In genomic region chr11:554428-554823, GRCh38 we compare ENCODE assay signal across 8 cellular contexts. TPM values are rescaled to one million over a fixed set of nuclear protein-coding genes. Genes with fewer than 3 reads are reported as not detected.
DNase-seq lines count a peak whose midpoint lies in the region; ATAC-seq and TF ChIP-seq lines count a peak whose summit lies in the region.
"Had no signal": no experiment of that assay in that cellular context is flagged by ENCODE, and none has a peak within 500 bp of the region (broad histone marks: within the 10 kb centered on the region; RNA-seq: fewer than 3 reads in every experiment).

No MANE protein-coding gene starts in this region.

- H3K4me3 ChIP-seq in GM12864 (ENCODE audit: low read depth, low read length) (peak overlapping the region; percentile 46), Panc1 (ENCODE audit: low read depth in 2 of 2, low read length in 2 of 2) (peak overlapping the region; percentile 38 to 53), esophagus muscularis mucosa (peak overlapping the region; percentile 34 to 52 (median 39)), sigmoid colon (peak overlapping the region in 3 of 4 donors; percentile 19 to 27 (median 20))

- ATAC-seq in Panc1 (peak; percentile 25), HG03342 (IDR thresholded peaks at IDR 0.05; ENCODE audit: unreplicated experiment) (no peak)

- no peaks in the 10 kb centered on the region for H3K9me3 ChIP-seq in Panc1 (ENCODE audit: control insufficient read depth, insufficient read depth, low read depth, low read length)
- H3K9me3 ChIP-seq in esophagus muscularis mucosa = no peaks in the 10 kb centered on the region
- no peaks in the 10 kb centered on the region for H3K9me3 ChIP-seq in sigmoid colon
- H3K9me3 ChIP-seq: transverse colon had no signal

- H3K27me3 ChIP-seq in Panc1 (ENCODE audit: control insufficient read depth, insufficient read depth, low read length) = no peaks in the 10 kb centered on the region
- H3K27me3 ChIP-seq in esophagus muscularis mucosa = peaks cover 19 to 100% (median 50%) of the 10 kb centered on the region in 4 donors
- H3K27me3 ChIP-seq in sigmoid colon = peaks cover 45 to 94% (median 88%) of the 10 kb centered on the region in 3 donors

- in situ Hi-C loops in Panc1 (cut with HindIII; ENCODE audit: low pct_unique_long_range_greater_than_20kb, low sequenced_read_pairs) = no loop called here

- CTCF ChIA-PET in Panc1 (lab: Charles Lee) = interaction anchor here (0.6 to 1.4 kb wide), 7 partner anchors 21 to 169 kb away, joined by 3 to 10 read pairs (median 3); no protein-coding TSS in a partner anchor

- intact Hi-C loops in Panc1 (cut with micrococcal nuclease; ENCODE audit: unreplicated experiment) (loop anchor here (10.0 kb wide), 1 partner anchor 170 kb away; no protein-coding TSS in a partner anchor), esophagus muscularis mucosa (cut with DNase I) (no loop called here), sigmoid colon (cut with DNase I) (loop anchor here (2.0 kb wide), 1 partner anchor 168 kb away; no protein-coding TSS in a partner anchor)

- WGBS in esophagus muscularis mucosa = 23% methylated on average over 13 of the region's 21 CpGs
- WGBS in sigmoid colon, 2 donors = 9 to 37% methylated on average over 21 of the region's 21 CpGs

- TF ChIP-seq CTCF in GM12864 (IDR thresholded peaks at IDR 0.05; ENCODE audit: low read depth, low read length, missing control alignments) (no peak), Panc1 (IDR thresholded peaks at IDR 0.05) (no peak), esophagus muscularis mucosa (IDR thresholded peaks at IDR 0.05) (no peak), sigmoid colon (IDR thresholded peaks at IDR 0.05) (no peak)

- DNase-seq in GM12864 (ENCODE audit: low read depth) (no peak), Panc1 (ENCODE audit: low read depth, low spot score) (no peak), esophagus muscularis mucosa (ENCODE audit: extremely low spot score) (no peak), sigmoid colon (no peak), erythroblast (lab: John Stamatoyannopoulos, UW) (no peak), UCSD-AML1 (lab: John Stamatoyannopoulos, UW; ENCODE audit: unreplicated experiment) (no peak)

- POLR2A ChIA-PET in Panc1 (lab: Charles Lee) = no interaction called here

- BruUV-seq in Panc1 (replicated peaks; lab: Mats Ljungman, UMichigan) = no TSS peak

- H3K4me1 ChIP-seq in Panc1 (ENCODE audit: control insufficient read depth, insufficient read depth, low read length) (peaks cover 20% of the 10 kb centered on the region), esophagus muscularis mucosa (peaks cover 17 to 25% (median 23%) of the 10 kb centered on the region in 4 donors), sigmoid colon (peaks cover 0 to 21% (median 17%) of the 10 kb centered on the region in 4 donors)

- no peaks in the 10 kb centered on the region for H3K36me3 ChIP-seq in Panc1 (ENCODE audit: control insufficient read depth, insufficient read depth, low read length)
- no peaks in the 10 kb centered on the region for H3K36me3 ChIP-seq in esophagus muscularis mucosa
- no peaks in the 10 kb centered on the region for H3K36me3 ChIP-seq in sigmoid colon
- H3K36me3 ChIP-seq: transverse colon had no signal

- H3K27ac ChIP-seq in Panc1 (ENCODE audit: low read length) (peak overlapping the region; percentile 66), esophagus muscularis mucosa (replicated peaks in 1 of 4) (no peak overlapping the region), sigmoid colon (no peak overlapping the region)

- TF ChIP-seq POLR2A in esophagus muscularis mucosa (IDR thresholded peaks at IDR 0.05; ENCODE audit: low read depth) (no peak), sigmoid colon (IDR thresholded peaks at IDR 0.05) (no peak), erythroblast (IDR thresholded peaks at IDR 0.05; ENCODE audit: low read length) (no peak)

- TF ChIP-seq EP300 in esophagus muscularis mucosa (IDR thresholded peaks at IDR 0.05) (no peak), sigmoid colon (IDR thresholded peaks at IDR 0.05) (no peak)

RNA-seq across cellular contexts. Expression of gene LMNTD2, which starts 6.1 kb away (rescaled TPM):
- total RNA-seq in Panc1 (2021; ENCODE audit: unreplicated experiment) = 21.8 TPM
- 44.2 TPM for polyA plus RNA-seq in Panc1 (2012; ENCODE audit: insufficient read length)
- total RNA-seq in esophagus muscularis mucosa = 1 to 10 TPM in 3 of 4 donors, under 1 TPM in 1; 0.52 to 3.1 (median 1.7) TPM
- total RNA-seq in sigmoid colon = 1 to 10 TPM in 1 of 4 donors, under 1 TPM in 2, not detected in 1; 0.66 to 1.4 (median 0.68) TPM
- polyA plus RNA-seq in sigmoid colon = 1 to 10 TPM; 1.2 to 6.3 (median 3.5) TPM

RNA-seq across cellular contexts. Expression of gene RASSF7, which starts 6.3 kb away (rescaled TPM):
- 81.8 TPM for total RNA-seq in Panc1 (2021; ENCODE audit: unreplicated experiment)
- polyA plus RNA-seq in Panc1 (2012; ENCODE audit: insufficient read length) = 144 TPM
- 10 to 100 TPM in 3 of 4 donors, 1 to 10 TPM in 1; 2.9 to 24.4 (median 13.7) TPM for total RNA-seq in esophagus muscularis mucosa
- total RNA-seq in sigmoid colon = 1 to 10 TPM; 3.0 to 5.4 (median 3.8) TPM
- polyA plus RNA-seq in sigmoid colon = 100 to 1,000 TPM in 1 of 3 donors, 10 to 100 TPM in 2; 72.4 to 122 (median 94.9) TPM

RNA-seq across cellular contexts. Expression of gene LRRC56, which starts 17.1 kb away (rescaled TPM):
- 9.8 TPM for total RNA-seq in Panc1 (2021; ENCODE audit: unreplicated experiment)
- polyA plus RNA-seq in Panc1 (2012; ENCODE audit: insufficient read length) = 13.3 TPM
- total RNA-seq in esophagus muscularis mucosa = under 1 TPM in 2 of 4 donors, not detected in 2; 0.19 to 0.33 TPM
- total RNA-seq in sigmoid colon = under 1 TPM in 1 of 4 donors, not detected in 3; 0.14 TPM
- polyA plus RNA-seq in sigmoid colon = 1 to 10 TPM; 2.4 to 5.9 (median 5.8) TPM

RNA-seq across cellular contexts. Expression of gene HRAS, which starts 19.1 kb away (rescaled TPM):
- total RNA-seq in Panc1 (2021; ENCODE audit: unreplicated experiment) (175 TPM), esophagus muscularis mucosa (10 to 100 TPM; 45.7 to 85.2 (median 61.7) TPM), sigmoid colon (10 to 100 TPM; 27.8 to 59.3 (median 32.8) TPM)
- 310 TPM for polyA plus RNA-seq in Panc1 (2012; ENCODE audit: insufficient read length)
- 10 to 100 TPM; 44.6 to 76.1 (median 66.1) TPM for polyA plus RNA-seq in sigmoid colon

RNA-seq across cellular contexts. Expression of gene PHRF1, which starts 21.8 kb away (rescaled TPM):
- total RNA-seq in Panc1 (2021; ENCODE audit: unreplicated experiment) (90.6 TPM), esophagus muscularis mucosa (10 to 100 TPM; 24.5 to 38.2 (median 28.7) TPM), sigmoid colon (10 to 100 TPM; 11.8 to 21.2 (median 17.9) TPM)
- polyA plus RNA-seq in Panc1 (2012; ENCODE audit: insufficient read length) = 83.1 TPM
- 10 to 100 TPM in 2 of 3 donors, 1 to 10 TPM in 1; 6.6 to 29.3 (median 11.3) TPM for polyA plus RNA-seq in sigmoid colon
